23 cellular contexts compared by ENCODE assay signal in genomic region chr2:136017786-136018185, GRCh38.
"Had no signal": no experiment of that assay in that cellular context is flagged by ENCODE, and none has a peak within 500 bp of the region (broad histone marks: within the 10 kb centered on the region; RNA-seq: fewer than 3 reads in every experiment).

No MANE protein-coding gene starts in this region.

- H3K27me3 Mint-ChIP-seq: IgD-negative memory B cell had no signal

- H3K27ac Mint-ChIP-seq: IgD-negative memory B cell had no signal

- H3K4me3 Mint-ChIP-seq: IgD-negative memory B cell had no signal

- H3K9me3 Mint-ChIP-seq: IgD-negative memory B cell had no signal

- DNase-seq: Kasumi-1, MM.1S, NCI-H1092, NCI-H1105 treated with DMSO at 0.1 percent for 48 hours, NCI-H1417 treated with DMSO at 0.1 percent for 48 hours, NCI-H146, NCI-H1694 treated with DMSO at 0.1 percent for 48 hours, NCI-H1930, NCI-H2081, NCI-H2107, NCI-H226, NCI-H446, NCI-H510A, NCI-H524 treated with DMSO at 0.1 percent for 48 hours, NCI-H69, NCI-H774, PC-3, SHP77, SK-N-SH had no signal

- H3K36me3 Mint-ChIP-seq: IgD-negative memory B cell had no signal

- FAIRE-seq: HTR-8/SVneo, K562 had no signal

- ATAC-seq: K562, Panc1, PC-3 had no signal

- H3K4me3 ChIP-seq: K562 had no signal
